In the genomic region with DNA sequence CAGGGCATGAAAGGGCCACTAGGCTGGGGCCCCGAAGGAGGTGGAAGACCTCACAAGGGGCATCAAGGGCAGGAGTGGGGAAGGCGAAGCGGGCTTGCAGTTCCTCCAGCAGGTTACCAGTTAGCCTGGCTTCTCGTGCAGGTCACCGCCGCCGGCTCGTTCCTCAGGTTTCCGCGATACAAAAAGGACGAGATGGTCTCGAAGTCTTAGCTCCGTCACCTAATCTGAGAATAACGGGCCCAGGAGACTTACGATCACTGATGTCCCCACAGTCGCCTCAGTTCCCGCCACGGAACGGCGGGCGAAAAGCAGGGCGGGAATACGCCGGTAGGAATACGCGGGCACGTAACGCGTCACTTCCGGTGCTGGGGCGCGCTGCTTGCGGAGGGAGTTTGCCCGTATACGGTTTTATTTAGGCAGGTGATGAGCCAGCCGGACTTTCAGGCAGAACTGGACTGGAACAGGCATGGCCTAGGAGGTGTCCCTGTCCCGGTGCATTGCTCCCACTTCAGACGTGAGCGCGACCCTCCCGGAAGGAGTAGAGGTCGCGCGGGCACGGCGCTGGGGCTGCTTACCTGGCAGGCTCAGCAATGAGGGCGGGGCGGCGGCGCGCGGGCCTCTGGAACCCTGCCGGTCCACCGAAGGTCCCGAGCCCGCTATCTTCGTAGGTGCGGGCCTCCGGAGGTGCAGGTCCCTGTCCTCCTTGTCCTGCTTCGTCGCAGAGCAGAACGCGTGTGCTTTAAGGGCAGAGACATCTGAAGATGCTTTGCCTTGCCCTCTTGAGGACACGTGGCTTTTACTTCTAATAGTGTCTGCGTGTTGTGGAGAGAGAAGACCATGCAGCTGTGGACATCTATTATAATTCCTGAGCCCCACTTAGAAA, we compare ENCODE assay signal across 8 cellular contexts. TPM values are rescaled to one million over a fixed set of nuclear protein-coding genes. Genes with fewer than 3 reads are reported as not detected.
DNase-seq lines count a peak whose midpoint lies in the region; ATAC-seq and TF ChIP-seq lines count a peak whose summit lies in the region.

Gene RFC4, minus strand, starts transcription at position 310 of the 883 bp plus-strand sequence. CDS start 1,769 bp downstream, outside the sequence.

- H3K9me3 ChIP-seq in ascending aorta, result no peaks in the 10 kb centered on the region

- peaks cover 28% of the 10 kb centered on the region for H3K4me1 Mint-ChIP-seq in T-helper 2 cell treated with Interferon-gamma antibody and Interleukin-4, amounts not matched to agents 5 μg/mL and 100 μg/mL, for 36 hours (ENCODE audit: low read depth)

- ATAC-seq in GM18505 (IDR thresholded peaks at IDR 0.05; ENCODE audit: unreplicated experiment) (peak; percentile 91), HG02884 (IDR thresholded peaks at IDR 0.05; ENCODE audit: unreplicated experiment) (peak; percentile 92)

- no peaks in the 10 kb centered on the region for H3K27me3 Mint-ChIP-seq in T-helper 2 cell treated with Interferon-gamma antibody and Interleukin-4, amounts not matched to agents 5 μg/mL and 100 μg/mL, for 36 hours (ENCODE audit: low read depth)

- no peaks in the 10 kb centered on the region for H3K27me3 ChIP-seq in ascending aorta

- TF ChIP-seq POLR2A in GM18505 (IDR thresholded peaks at IDR 0.05; ENCODE audit: borderline replicate concordance, extremely low read depth, insufficient read depth, insufficient read length), result peak; percentile 90

- H3K36me3 Mint-ChIP-seq in T-helper 2 cell treated with Interferon-gamma antibody and Interleukin-4, amounts not matched to agents 5 μg/mL and 100 μg/mL, for 36 hours (ENCODE audit: low read depth), result peaks cover 18% of the 10 kb centered on the region

- peak within 1 kb of the TSS; percentile 91 for H3K27ac Mint-ChIP-seq in T-helper 2 cell treated with Interferon-gamma antibody and Interleukin-4, amounts not matched to agents 5 μg/mL and 100 μg/mL, for 36 hours

- peak within 1 kb of the TSS; percentile 88 for H3K4me3 Mint-ChIP-seq in T-helper 2 cell treated with Interferon-gamma antibody and Interleukin-4, amounts not matched to agents 5 μg/mL and 100 μg/mL, for 36 hours

- TF ChIP-seq CTCF in ascending aorta (IDR thresholded peaks at IDR 0.05), result no peak

- peaks cover 6 to 13% of the 10 kb centered on the region in 2 donors for H3K4me1 ChIP-seq in ascending aorta

- no peaks in the 10 kb centered on the region for H3K9me3 Mint-ChIP-seq in T-helper 2 cell treated with Interferon-gamma antibody and Interleukin-4, amounts not matched to agents 5 μg/mL and 100 μg/mL, for 36 hours

- H3K27ac ChIP-seq in ascending aorta, result peak within 1 kb of the TSS; percentile 75 to 78

- DNase-seq in NCI-H187 (lab: John Stamatoyannopoulos, UW) (peak; percentile 68 to 90), ascending aorta (ENCODE audit: low spot score in 2 of 2) (peak in 1 of 2 donors; percentile 92), hepatic stellate cell (ENCODE audit: low spot score) (peak; percentile 75), renal cortical epithelial cell (ENCODE audit: low read depth) (peak; percentile 46), amniotic stem cell (lab: John Stamatoyannopoulos, UW) (no peak)
- peak; percentile 85 for DNase-seq in T-helper 2 cell treated with Interferon-gamma antibody and Interleukin-4, amounts not matched to agents 5 μg/mL and 100 μg/mL, for 36 hours (ENCODE audit: low spot score)

- intact Hi-C loops in ascending aorta (cut with DNase I), result loop anchor here (2.0 to 5.0 kb wide), 3 partner anchors 20 to 126 kb away; partner anchors contain the start of genes EIF4A2 and ST6GAL1

- H3K36me3 ChIP-seq in ascending aorta, result no peaks in the 10 kb centered on the region

- H3K4me3 ChIP-seq in ascending aorta, result peak within 1 kb of the TSS; percentile 76 to 83

RNA-seq across cellular contexts. Expression of gene RFC4, which starts in this region (rescaled TPM):
- 23.8 TPM for total RNA-seq in ascending aorta
- total RNA-seq in renal cortical epithelial cell, result 22.0 and 35.3 TPM in 2 replicates
